8 cellular contexts compared by ENCODE assay signal in genomic region chr12:72271401-72271740, GRCh38. TPM values are rescaled to one million over a fixed set of nuclear protein-coding genes. Genes with fewer than 3 reads are reported as not detected.
DNase-seq lines count a peak whose midpoint lies in the region; ATAC-seq and TF ChIP-seq lines count a peak whose summit lies in the region.

No MANE protein-coding gene starts in this region.

- H3K9me3 ChIP-seq in transverse colon: no peaks in the 10 kb centered on the region

- H3K4me1 ChIP-seq in transverse colon: peaks cover 0 to 15% (median 6%) of the 10 kb centered on the region in 4 donors

- intact Hi-C loops in transverse colon (cut with DNase I; ENCODE audit: low total_unique reads): no loop called here

- ATAC-seq in HG03045 (IDR thresholded peaks at IDR 0.05; ENCODE audit: unreplicated experiment) (no peak), GM18505 (IDR thresholded peaks at IDR 0.05; ENCODE audit: unreplicated experiment) (no peak)

- peak; percentile 17 for TF ChIP-seq CTCF in AG09319 (IDR thresholded peaks at IDR 0.05; ENCODE audit: low read depth, low read length)
- no peak for TF ChIP-seq CTCF in cardiac fibroblast (IDR thresholded peaks at IDR 0.05; ENCODE audit: low read depth, low read length)
- TF ChIP-seq CTCF in transverse colon (IDR thresholded peaks at IDR 0.05): no peak

- no peak for TF ChIP-seq EP300 in transverse colon (IDR thresholded peaks at IDR 0.05; ENCODE audit: low read depth)

- 7% methylated on average over 15 of the region's 15 CpGs; no CpG with 5 or more reads in 1 of the 2 donors for WGBS in transverse colon (ENCODE audit: low coverage in 1 of 2), 2 donors

- H3K36me3 ChIP-seq in transverse colon: no peaks in the 10 kb centered on the region

- peaks cover 72% of the 10 kb centered on the region for H3K27me3 ChIP-seq in transverse colon

- in situ Hi-C loops in transverse colon (cut with MboI; ENCODE audit: low pct_ligation_motif_present in 1 of 4, low pct_unique_long_range_greater_than_20kb in 1 of 4, low sequenced_read_pairs in 3 of 4): no loop called here

- TF ChIP-seq POLR2A in transverse colon (IDR thresholded peaks at IDR 0.05) (no peak), GM18505 (IDR thresholded peaks at IDR 0.05; ENCODE audit: borderline replicate concordance, extremely low read depth, insufficient read depth, insufficient read length) (no peak)

- DNase-seq in AG09319 (ENCODE audit: extremely low read depth, low read depth) (no peak), NCI-H1092 (lab: John Stamatoyannopoulos, UW) (peak; percentile 28), cardiac fibroblast (ENCODE audit: low read depth in 2 of 2) (peak in 1 of 2 donors; percentile 12), kidney glomerular epithelial cell (lab: John Stamatoyannopoulos, UW) (peak; percentile 37), transverse colon (no peak), NK-92 (lab: John Stamatoyannopoulos, UW; ENCODE audit: unreplicated experiment) (no peak)

- H3K4me3 ChIP-seq in cardiac fibroblast (replicated peaks in 1 of 2; ENCODE audit: low read depth in 2 of 2, low read length in 2 of 2): peak overlapping the region; percentile 54
- H3K4me3 ChIP-seq in transverse colon: peak overlapping the region in 3 of 4 donors; percentile 25 to 57 (median 39)

- peak overlapping the region in 1 of 4 donors; percentile 24 for H3K27ac ChIP-seq in transverse colon

RNA-seq across cellular contexts. Expression of gene TRHDE, which starts 0.8 kb away (rescaled TPM):
- total RNA-seq in transverse colon: 10 to 100 TPM in 2 of 4 donors, 1 to 10 TPM in 2; 2.4 to 18.7 (median 9.0) TPM

Comparison
In these comparisons a context has a peak if more than half of its experiments do, and no peak if none do; other contexts are left out.
1. DNase-seq: peak in NCI-H1092 (single experiment) and kidney glomerular epithelial cell (single experiment); none in AG09319 (single experiment), transverse colon (single experiment) and NK-92 (single experiment).